1 cellular context compared by ENCODE assay signal in the genomic region with DNA sequence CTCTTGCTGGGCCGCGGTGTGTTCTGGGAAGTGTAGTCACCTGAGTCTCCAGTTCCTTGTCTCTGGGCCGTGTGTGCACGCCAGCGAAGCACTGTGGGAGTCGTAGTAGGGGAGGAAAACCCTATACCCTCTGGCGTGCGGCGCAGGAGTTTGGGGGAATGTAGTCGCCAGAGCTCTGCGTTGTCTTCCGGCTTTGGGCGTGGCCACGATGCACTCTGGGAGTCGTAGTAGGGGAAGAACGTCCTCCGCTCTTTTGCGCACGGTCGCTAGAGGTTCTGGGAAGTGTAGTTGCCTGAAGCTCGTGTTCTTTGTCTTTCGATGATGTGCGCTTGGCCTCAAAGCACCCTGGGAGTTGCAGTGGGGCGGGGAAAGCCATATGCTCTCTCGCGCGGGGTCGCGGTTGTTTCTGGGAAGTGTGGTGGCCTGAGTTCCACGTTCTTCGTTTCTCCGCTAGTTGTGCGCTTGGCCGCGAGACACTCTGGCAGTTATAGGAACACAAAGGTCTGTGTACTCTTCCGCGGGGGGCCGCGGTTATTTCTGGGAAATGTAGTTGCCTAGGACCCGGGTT.
TF ChIP-seq lines count a peak whose summit lies in the region.

No MANE protein-coding gene starts in this region.

TF ChIP-seq in SK-N-SH, 30 proteins besides CTCF, POLR2A, EP300 and RAD21 (continued from another document):
- TF ChIP-seq, protein P1, sequence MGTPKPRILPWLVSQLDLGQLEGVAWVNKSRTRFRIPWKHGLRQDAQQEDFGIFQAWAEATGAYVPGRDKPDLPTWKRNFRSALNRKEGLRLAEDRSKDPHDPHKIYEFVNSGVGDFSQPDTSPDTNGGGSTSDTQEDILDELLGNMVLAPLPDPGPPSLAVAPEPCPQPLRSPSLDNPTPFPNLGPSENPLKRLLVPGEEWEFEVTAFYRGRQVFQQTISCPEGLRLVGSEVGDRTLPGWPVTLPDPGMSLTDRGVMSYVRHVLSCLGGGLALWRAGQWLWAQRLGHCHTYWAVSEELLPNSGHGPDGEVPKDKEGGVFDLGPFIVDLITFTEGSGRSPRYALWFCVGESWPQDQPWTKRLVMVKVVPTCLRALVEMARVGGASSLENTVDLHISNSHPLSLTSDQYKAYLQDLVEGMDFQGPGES (IDR thresholded peaks at IDR 0.05; ENCODE audit: low read depth, low read length), result no peak
- TF ChIP-seq ELF1 (IDR thresholded peaks at IDR 0.05), result peak; percentile 92
- peak; percentile 56 for TF ChIP-seq NRF1 (IDR thresholded peaks at IDR 0.05; ENCODE audit: low read depth, low read length)
- TF ChIP-seq, protein P2, sequence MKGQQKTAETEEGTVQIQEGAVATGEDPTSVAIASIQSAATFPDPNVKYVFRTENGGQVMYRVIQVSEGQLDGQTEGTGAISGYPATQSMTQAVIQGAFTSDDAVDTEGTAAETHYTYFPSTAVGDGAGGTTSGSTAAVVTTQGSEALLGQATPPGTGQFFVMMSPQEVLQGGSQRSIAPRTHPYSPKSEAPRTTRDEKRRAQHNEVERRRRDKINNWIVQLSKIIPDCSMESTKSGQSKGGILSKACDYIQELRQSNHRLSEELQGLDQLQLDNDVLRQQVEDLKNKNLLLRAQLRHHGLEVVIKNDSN (IDR thresholded peaks at IDR 0.05; ENCODE audit: borderline replicate concordance, low read depth), result no peak
- TF ChIP-seq, protein P3, sequence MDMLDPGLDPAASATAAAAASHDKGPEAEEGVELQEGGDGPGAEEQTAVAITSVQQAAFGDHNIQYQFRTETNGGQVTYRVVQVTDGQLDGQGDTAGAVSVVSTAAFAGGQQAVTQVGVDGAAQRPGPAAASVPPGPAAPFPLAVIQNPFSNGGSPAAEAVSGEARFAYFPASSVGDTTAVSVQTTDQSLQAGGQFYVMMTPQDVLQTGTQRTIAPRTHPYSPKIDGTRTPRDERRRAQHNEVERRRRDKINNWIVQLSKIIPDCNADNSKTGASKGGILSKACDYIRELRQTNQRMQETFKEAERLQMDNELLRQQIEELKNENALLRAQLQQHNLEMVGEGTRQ (IDR thresholded peaks at IDR 0.05; ENCODE audit: borderline replicate concordance, low read depth, low read length), result no peak
- TF ChIP-seq, protein P4, sequence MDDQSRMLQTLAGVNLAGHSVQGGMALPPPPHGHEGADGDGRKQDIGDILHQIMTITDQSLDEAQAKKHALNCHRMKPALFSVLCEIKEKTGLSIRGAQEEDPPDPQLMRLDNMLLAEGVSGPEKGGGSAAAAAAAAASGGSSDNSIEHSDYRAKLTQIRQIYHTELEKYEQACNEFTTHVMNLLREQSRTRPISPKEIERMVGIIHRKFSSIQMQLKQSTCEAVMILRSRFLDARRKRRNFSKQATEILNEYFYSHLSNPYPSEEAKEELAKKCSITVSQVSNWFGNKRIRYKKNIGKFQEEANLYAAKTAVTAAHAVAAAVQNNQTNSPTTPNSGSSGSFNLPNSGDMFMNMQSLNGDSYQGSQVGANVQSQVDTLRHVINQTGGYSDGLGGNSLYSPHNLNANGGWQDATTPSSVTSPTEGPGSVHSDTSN (IDR thresholded peaks at IDR 0.05), result no peak
- TF ChIP-seq POLR2AphosphoS5 (IDR thresholded peaks at IDR 0.05; ENCODE audit: low read depth, low read length), result no peak
- TF ChIP-seq, protein P5, sequence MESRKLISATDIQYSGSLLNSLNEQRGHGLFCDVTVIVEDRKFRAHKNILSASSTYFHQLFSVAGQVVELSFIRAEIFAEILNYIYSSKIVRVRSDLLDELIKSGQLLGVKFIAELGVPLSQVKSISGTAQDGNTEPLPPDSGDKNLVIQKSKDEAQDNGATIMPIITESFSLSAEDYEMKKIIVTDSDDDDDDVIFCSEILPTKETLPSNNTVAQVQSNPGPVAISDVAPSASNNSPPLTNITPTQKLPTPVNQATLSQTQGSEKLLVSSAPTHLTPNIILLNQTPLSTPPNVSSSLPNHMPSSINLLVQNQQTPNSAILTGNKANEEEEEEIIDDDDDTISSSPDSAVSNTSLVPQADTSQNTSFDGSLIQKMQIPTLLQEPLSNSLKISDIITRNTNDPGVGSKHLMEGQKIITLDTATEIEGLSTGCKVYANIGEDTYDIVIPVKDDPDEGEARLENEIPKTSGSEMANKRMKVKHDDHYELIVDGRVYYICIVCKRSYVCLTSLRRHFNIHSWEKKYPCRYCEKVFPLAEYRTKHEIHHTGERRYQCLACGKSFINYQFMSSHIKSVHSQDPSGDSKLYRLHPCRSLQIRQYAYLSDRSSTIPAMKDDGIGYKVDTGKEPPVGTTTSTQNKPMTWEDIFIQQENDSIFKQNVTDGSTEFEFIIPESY (IDR thresholded peaks at IDR 0.05; ENCODE audit: borderline replicate concordance, low read depth), result peak; percentile 91
- no peak for TF ChIP-seq MEF2A (IDR thresholded peaks at IDR 0.05; ENCODE audit: borderline replicate concordance, low read depth)
- TF ChIP-seq FOXJ3 (CRISPR knock-in tag; IDR thresholded peaks at IDR 0.05), result no peak
- no peak for TF ChIP-seq FOSL2 (IDR thresholded peaks at IDR 0.05; ENCODE audit: borderline replicate concordance, low read depth)
- no peak for TF ChIP-seq JUND (IDR thresholded peaks at IDR 0.05)
- TF ChIP-seq, protein P6, sequence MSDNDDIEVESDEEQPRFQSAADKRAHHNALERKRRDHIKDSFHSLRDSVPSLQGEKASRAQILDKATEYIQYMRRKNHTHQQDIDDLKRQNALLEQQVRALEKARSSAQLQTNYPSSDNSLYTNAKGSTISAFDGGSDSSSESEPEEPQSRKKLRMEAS (IDR thresholded peaks at IDR 0.05; ENCODE audit: low read depth), result peak; percentile 18; the same call in 1 of the 2 replicates
- TF ChIP-seq RXRA (IDR thresholded peaks at IDR 0.05; ENCODE audit: borderline replicate concordance, low read depth), result no peak
- TF ChIP-seq SIN3A (IDR thresholded peaks at IDR 0.05; ENCODE audit: borderline replicate concordance, low read depth, low read length), result no peak
- TF ChIP-seq RCOR1 (IDR thresholded peaks at IDR 0.05; ENCODE audit: low read length), result no peak
- TF ChIP-seq TAF1 (IDR thresholded peaks at IDR 0.05; ENCODE audit: borderline replicate concordance, low read depth, low read length), result no peak; the same call in 1 of the 2 replicates
- TF ChIP-seq SMC3 (IDR thresholded peaks at IDR 0.05; ENCODE audit: low read depth, low read length), result no peak
- TF ChIP-seq TCF12 (IDR thresholded peaks at IDR 0.05), result peak; percentile 17; the same call in 1 of the 2 replicates
- no peak for TF ChIP-seq MXI1 (IDR thresholded peaks at IDR 0.05; ENCODE audit: low read depth, low read length)
- no peak for TF ChIP-seq FOXM1 (IDR thresholded peaks at IDR 0.05; ENCODE audit: low read depth)
- no peak for TF ChIP-seq GATA2 (CRISPR knock-in tag; IDR thresholded peaks at IDR 0.05)
- TF ChIP-seq NFIC (IDR thresholded peaks at IDR 0.05; ENCODE audit: borderline replicate concordance), result no peak
- TF ChIP-seq, protein P7, sequence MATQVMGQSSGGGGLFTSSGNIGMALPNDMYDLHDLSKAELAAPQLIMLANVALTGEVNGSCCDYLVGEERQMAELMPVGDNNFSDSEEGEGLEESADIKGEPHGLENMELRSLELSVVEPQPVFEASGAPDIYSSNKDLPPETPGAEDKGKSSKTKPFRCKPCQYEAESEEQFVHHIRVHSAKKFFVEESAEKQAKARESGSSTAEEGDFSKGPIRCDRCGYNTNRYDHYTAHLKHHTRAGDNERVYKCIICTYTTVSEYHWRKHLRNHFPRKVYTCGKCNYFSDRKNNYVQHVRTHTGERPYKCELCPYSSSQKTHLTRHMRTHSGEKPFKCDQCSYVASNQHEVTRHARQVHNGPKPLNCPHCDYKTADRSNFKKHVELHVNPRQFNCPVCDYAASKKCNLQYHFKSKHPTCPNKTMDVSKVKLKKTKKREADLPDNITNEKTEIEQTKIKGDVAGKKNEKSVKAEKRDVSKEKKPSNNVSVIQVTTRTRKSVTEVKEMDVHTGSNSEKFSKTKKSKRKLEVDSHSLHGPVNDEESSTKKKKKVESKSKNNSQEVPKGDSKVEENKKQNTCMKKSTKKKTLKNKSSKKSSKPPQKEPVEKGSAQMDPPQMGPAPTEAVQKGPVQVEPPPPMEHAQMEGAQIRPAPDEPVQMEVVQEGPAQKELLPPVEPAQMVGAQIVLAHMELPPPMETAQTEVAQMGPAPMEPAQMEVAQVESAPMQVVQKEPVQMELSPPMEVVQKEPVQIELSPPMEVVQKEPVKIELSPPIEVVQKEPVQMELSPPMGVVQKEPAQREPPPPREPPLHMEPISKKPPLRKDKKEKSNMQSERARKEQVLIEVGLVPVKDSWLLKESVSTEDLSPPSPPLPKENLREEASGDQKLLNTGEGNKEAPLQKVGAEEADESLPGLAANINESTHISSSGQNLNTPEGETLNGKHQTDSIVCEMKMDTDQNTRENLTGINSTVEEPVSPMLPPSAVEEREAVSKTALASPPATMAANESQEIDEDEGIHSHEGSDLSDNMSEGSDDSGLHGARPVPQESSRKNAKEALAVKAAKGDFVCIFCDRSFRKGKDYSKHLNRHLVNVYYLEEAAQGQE (IDR thresholded peaks at IDR 0.05; ENCODE audit: low read depth, low read length), result no peak
- no peak for TF ChIP-seq EZH2phosphoT487 (IDR thresholded peaks at IDR 0.05; ENCODE audit: borderline replicate concordance, low read depth)
- TF ChIP-seq YY1 (IDR thresholded peaks at IDR 0.05; ENCODE audit: low read depth), result no peak
